Comparison of ENCODE assay signal across 1 cellular context in the genomic region with DNA sequence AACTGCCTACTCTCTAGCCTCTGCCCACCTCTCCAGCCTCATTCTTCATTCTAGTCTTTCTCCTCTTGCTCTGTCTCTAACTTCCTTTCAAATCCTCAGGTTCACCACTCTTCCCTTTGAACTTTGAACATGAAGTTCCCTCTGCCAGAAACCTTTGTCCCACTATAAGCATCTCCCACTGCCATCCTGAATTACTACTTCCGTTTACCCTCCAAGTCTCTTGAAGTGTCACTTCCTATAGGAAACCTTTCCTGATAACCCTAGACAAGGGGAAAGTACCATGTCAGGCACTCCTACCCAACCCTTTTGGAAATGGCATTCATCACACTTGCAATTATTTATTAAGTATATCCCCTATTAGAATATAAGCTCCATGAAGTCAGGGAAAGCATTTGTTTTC.
TF ChIP-seq lines count a peak whose summit lies in the region.

No MANE protein-coding gene starts in this region.

TF ChIP-seq in endothelial cell of umbilical vein, 7 proteins besides CTCF, POLR2A, EP300 and RAD21 (continued from another document):
- TF ChIP-seq EZH2 (IDR thresholded peaks at IDR 0.05; ENCODE audit: borderline replicate concordance, low read depth, low read length, severe bottlenecking) (no peak), GATA2 (IDR thresholded peaks at IDR 0.05; ENCODE audit: insufficient read depth, insufficient read length, low read depth, low read length) (peak; percentile 66), FOS (IDR thresholded peaks at IDR 0.05; ENCODE audit: borderline replicate concordance, insufficient read depth, low read length) (no peak)
